In the genomic region with DNA sequence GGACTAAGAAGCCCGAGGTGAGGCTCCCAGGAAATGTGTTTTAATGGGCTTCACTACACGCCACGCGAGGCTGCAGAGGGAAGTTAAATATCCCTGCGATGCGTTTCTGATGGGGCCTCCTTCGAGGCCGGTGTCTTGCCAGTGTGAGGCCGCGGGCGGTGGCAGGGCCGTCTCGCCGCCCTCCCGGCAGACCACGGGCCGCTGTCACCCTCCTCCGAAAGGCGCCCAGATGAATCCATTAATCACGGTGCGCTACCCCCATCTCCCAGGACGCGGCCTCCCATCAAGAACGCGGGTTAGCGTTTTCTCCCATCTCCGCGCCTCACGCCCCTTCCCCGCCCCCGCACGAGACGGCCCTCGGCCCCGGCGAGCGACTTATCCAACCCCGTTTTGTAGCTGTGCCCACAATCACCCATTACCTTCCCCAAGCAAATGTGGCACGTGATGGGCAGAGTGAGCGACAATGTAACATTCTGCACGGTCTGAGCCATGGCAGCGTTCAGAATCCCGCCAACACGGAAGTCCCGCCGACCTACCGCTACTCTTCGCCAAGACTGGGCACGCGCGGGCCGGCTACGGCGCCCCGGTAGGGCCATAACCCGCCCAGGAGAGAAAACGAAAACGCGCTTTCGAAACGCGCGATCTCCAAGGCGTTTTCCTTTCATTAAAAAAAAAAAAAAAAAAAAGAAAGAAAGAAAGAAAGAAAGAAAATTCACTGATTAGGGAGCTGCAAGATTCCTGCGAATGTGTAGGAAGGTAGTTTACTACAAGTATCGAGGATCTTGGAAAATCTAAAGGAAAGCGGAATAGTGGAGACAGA, we compare ENCODE assay signal across 1 cellular context.
TF ChIP-seq lines count a peak whose summit lies in the region.

A gene with protein sequence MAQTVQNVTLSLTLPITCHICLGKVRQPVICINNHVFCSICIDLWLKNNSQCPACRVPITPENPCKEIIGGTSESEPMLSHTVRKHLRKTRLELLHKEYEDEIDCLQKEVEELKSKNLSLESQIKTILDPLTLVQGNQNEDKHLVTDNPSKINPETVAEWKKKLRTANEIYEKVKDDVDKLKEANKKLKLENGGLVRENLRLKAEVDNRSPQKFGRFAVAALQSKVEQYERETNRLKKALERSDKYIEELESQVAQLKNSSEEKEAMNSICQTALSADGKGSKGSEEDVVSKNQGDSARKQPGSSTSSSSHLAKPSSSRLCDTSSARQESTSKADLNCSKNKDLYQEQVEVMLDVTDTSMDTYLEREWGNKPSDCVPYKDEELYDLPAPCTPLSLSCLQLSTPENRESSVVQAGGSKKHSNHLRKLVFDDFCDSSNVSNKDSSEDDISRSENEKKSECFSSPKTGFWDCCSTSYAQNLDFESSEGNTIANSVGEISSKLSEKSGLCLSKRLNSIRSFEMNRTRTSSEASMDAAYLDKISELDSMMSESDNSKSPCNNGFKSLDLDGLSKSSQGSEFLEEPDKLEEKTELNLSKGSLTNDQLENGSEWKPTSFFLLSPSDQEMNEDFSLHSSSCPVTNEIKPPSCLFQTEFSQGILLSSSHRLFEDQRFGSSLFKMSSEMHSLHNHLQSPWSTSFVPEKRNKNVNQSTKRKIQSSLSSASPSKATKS (minus strand): TSS at position 526 of the 820 bp plus-strand sequence. CDS start 35 bp downstream, at position 491.

TF ChIP-seq in HepG2, 621 proteins besides CTCF, POLR2A, EP300 and RAD21 (continued from another document and continues in another):
- TF ChIP-seq, protein P1, sequence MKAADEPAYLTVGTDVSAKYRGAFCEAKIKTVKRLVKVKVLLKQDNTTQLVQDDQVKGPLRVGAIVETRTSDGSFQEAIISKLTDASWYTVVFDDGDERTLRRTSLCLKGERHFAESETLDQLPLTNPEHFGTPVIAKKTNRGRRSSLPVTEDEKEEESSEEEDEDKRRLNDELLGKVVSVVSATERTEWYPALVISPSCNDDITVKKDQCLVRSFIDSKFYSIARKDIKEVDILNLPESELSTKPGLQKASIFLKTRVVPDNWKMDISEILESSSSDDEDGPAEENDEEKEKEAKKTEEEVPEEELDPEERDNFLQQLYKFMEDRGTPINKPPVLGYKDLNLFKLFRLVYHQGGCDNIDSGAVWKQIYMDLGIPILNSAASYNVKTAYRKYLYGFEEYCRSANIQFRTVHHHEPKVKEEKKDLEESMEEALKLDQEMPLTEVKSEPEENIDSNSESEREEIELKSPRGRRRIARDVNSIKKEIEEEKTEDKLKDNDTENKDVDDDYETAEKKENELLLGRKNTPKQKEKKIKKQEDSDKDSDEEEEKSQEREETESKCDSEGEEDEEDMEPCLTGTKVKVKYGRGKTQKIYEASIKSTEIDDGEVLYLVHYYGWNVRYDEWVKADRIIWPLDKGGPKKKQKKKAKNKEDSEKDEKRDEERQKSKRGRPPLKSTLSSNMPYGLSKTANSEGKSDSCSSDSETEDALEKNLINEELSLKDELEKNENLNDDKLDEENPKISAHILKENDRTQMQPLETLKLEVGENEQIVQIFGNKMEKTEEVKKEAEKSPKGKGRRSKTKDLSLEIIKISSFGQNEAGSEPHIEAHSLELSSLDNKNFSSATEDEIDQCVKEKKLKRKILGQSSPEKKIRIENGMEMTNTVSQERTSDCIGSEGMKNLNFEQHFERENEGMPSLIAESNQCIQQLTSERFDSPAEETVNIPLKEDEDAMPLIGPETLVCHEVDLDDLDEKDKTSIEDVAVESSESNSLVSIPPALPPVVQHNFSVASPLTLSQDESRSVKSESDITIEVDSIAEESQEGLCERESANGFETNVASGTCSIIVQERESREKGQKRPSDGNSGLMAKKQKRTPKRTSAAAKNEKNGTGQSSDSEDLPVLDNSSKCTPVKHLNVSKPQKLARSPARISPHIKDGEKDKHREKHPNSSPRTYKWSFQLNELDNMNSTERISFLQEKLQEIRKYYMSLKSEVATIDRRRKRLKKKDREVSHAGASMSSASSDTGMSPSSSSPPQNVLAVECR (CRISPR knock-in tag; IDR thresholded peaks at IDR 0.05; ENCODE audit: borderline replicate concordance) = peak; percentile 89; the same call in 1 of the 2 replicates
- TF ChIP-seq, protein P2, sequence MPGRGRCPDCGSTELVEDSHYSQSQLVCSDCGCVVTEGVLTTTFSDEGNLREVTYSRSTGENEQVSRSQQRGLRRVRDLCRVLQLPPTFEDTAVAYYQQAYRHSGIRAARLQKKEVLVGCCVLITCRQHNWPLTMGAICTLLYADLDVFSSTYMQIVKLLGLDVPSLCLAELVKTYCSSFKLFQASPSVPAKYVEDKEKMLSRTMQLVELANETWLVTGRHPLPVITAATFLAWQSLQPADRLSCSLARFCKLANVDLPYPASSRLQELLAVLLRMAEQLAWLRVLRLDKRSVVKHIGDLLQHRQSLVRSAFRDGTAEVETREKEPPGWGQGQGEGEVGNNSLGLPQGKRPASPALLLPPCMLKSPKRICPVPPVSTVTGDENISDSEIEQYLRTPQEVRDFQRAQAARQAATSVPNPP (CRISPR knock-in tag; IDR thresholded peaks at IDR 0.05) = peak; percentile 35; the same call in 1 of the 2 replicates
- TF ChIP-seq SRSF4 (IDR thresholded peaks at IDR 0.05; ENCODE audit: low read depth, low read length, poor library complexity, severe bottlenecking) = no peak
- no peak for TF ChIP-seq SYNCRIP (IDR thresholded peaks at IDR 0.05; ENCODE audit: insufficient read depth, low read depth, low read length)
- no peak for TF ChIP-seq SIX4 (CRISPR knock-in tag; IDR thresholded peaks at IDR 0.05)
- TF ChIP-seq, protein P3, sequence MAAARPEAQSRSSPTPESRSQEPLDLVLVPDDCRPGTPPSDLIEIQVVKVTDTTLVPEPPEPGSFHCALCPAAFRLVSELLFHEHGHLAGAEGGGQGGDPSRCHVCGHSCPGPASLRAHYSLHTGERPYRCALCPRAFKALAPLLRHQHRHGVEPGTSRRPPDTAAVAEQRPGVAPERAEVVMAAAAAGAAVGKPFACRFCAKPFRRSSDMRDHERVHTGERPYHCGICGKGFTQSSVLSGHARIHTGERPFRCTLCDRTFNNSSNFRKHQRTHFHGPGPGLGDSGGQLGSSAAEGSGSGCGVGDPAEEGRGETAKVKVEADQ (CRISPR knock-in tag; IDR thresholded peaks at IDR 0.05; ENCODE audit: borderline replicate concordance) = peak; percentile 51; the same call in 1 of the 2 replicates
- TF ChIP-seq ZNF34 (CRISPR knock-in tag; IDR thresholded peaks at IDR 0.05; ENCODE audit: borderline replicate concordance) = no peak
- peak; percentile 37; the same call in 1 of the 2 replicates for TF ChIP-seq ZMYM3 (CRISPR knock-in tag; IDR thresholded peaks at IDR 0.05)
- peak; percentile 71; the same call in 1 of the 2 replicates for TF ChIP-seq ZFP36L1 (CRISPR knock-in tag; IDR thresholded peaks at IDR 0.05)
- TF ChIP-seq, protein P4, sequence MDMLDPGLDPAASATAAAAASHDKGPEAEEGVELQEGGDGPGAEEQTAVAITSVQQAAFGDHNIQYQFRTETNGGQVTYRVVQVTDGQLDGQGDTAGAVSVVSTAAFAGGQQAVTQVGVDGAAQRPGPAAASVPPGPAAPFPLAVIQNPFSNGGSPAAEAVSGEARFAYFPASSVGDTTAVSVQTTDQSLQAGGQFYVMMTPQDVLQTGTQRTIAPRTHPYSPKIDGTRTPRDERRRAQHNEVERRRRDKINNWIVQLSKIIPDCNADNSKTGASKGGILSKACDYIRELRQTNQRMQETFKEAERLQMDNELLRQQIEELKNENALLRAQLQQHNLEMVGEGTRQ (IDR thresholded peaks at IDR 0.05; ENCODE audit: low read depth, low read length) = no peak
- TF ChIP-seq, protein P4 (CRISPR knock-in tag; IDR thresholded peaks at IDR 0.05; ENCODE audit: borderline replicate concordance) = 0 out of 2 replicates have a peak, but pooled peaks have one; percentile 46
- TF ChIP-seq ETV6 (CRISPR knock-in tag; conservative IDR thresholded peaks at IDR 0.05) = peak; percentile 63; the same call in 1 of the 2 replicates
- no peak for TF ChIP-seq EHMT2 (IDR thresholded peaks at IDR 0.05; ENCODE audit: borderline replicate concordance, low read depth, low read length)
- TF ChIP-seq FIP1L1 (IDR thresholded peaks at IDR 0.05; ENCODE audit: borderline replicate concordance, insufficient read depth, low read depth, low read length) = no peak
- no peak for TF ChIP-seq SMARCC2 (IDR thresholded peaks at IDR 0.05)
- no peak for TF ChIP-seq SP1 (IDR thresholded peaks at IDR 0.05)
- no peak for TF ChIP-seq SP1 (CRISPR knock-in tag; IDR thresholded peaks at IDR 0.05)
- no peak for TF ChIP-seq GLI4 (CRISPR knock-in tag; IDR thresholded peaks at IDR 0.05; ENCODE audit: borderline replicate concordance)
- TF ChIP-seq, protein P5, sequence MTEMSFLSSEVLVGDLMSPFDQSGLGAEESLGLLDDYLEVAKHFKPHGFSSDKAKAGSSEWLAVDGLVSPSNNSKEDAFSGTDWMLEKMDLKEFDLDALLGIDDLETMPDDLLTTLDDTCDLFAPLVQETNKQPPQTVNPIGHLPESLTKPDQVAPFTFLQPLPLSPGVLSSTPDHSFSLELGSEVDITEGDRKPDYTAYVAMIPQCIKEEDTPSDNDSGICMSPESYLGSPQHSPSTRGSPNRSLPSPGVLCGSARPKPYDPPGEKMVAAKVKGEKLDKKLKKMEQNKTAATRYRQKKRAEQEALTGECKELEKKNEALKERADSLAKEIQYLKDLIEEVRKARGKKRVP (CRISPR knock-in tag; IDR thresholded peaks at IDR 0.05) = peak in 1 of 2 experiments; percentile 45; a peak in 1 of 4 replicates
- TF ChIP-seq BORCS8-MEF2B (CRISPR knock-in tag; IDR thresholded peaks at IDR 0.05) = peak; percentile 87; the same call in 1 of the 2 replicates
- no peak; the same call in 1 of the 2 replicates for TF ChIP-seq ZNF616 (CRISPR knock-in tag; IDR thresholded peaks at IDR 0.05; ENCODE audit: low read depth)
- TF ChIP-seq, protein P6, sequence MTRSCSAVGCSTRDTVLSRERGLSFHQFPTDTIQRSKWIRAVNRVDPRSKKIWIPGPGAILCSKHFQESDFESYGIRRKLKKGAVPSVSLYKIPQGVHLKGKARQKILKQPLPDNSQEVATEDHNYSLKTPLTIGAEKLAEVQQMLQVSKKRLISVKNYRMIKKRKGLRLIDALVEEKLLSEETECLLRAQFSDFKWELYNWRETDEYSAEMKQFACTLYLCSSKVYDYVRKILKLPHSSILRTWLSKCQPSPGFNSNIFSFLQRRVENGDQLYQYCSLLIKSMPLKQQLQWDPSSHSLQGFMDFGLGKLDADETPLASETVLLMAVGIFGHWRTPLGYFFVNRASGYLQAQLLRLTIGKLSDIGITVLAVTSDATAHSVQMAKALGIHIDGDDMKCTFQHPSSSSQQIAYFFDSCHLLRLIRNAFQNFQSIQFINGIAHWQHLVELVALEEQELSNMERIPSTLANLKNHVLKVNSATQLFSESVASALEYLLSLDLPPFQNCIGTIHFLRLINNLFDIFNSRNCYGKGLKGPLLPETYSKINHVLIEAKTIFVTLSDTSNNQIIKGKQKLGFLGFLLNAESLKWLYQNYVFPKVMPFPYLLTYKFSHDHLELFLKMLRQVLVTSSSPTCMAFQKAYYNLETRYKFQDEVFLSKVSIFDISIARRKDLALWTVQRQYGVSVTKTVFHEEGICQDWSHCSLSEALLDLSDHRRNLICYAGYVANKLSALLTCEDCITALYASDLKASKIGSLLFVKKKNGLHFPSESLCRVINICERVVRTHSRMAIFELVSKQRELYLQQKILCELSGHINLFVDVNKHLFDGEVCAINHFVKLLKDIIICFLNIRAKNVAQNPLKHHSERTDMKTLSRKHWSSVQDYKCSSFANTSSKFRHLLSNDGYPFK (CRISPR knock-in tag; IDR thresholded peaks at IDR 0.05; ENCODE audit: borderline replicate concordance) = peak; percentile 64; the same call in 1 of the 2 replicates
- TF ChIP-seq, protein P7, sequence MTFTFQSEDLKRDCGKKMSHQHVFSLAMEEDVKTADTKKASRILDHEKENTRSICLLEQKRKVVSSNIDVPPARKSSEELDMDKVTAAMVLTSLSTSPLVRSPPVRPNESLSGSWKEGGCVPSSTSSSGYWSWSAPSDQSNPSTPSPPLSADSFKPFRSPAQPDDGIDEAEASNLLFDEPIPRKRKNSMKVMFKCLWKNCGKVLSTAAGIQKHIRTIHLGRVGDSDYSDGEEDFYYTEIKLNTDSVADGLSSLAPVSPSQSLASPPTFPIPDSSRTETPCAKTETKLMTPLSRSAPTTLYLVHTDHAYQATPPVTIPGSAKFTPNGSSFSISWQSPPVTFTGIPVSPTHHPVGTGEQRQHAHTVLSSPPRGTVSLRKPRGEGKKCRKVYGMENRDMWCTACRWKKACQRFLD (CRISPR knock-in tag; IDR thresholded peaks at IDR 0.05; ENCODE audit: borderline replicate concordance) = peak; percentile 81; the same call in 1 of the 2 replicates
- peak; percentile 66; the same call in 1 of the 2 replicates for TF ChIP-seq FLYWCH1 (CRISPR knock-in tag; IDR thresholded peaks at IDR 0.05)
- no peak for TF ChIP-seq MIXL1 (CRISPR knock-in tag; IDR thresholded peaks at IDR 0.05)
- peak; percentile 53; the same call in 1 of the 2 replicates for TF ChIP-seq MED1 (CRISPR knock-in tag; IDR thresholded peaks at IDR 0.05)
- TF ChIP-seq JARID2 (CRISPR knock-in tag; IDR thresholded peaks at IDR 0.05; ENCODE audit: insufficient replicate concordance) = peak; percentile 49
- peak; percentile 21; the same call in 1 of the 2 replicates for TF ChIP-seq RXRB (CRISPR knock-in tag; IDR thresholded peaks at IDR 0.05; ENCODE audit: borderline replicate concordance)
- TF ChIP-seq PITX1 (CRISPR knock-in tag; IDR thresholded peaks at IDR 0.05) = peak; percentile 59
- TF ChIP-seq NR2F2 (IDR thresholded peaks at IDR 0.05; ENCODE audit: borderline replicate concordance, low read depth) = no peak
- TF ChIP-seq ZSCAN22 (CRISPR knock-in tag; IDR thresholded peaks at IDR 0.05) = no peak
- TF ChIP-seq ZNF12 (CRISPR knock-in tag; IDR thresholded peaks at IDR 0.05) = peak; percentile 43; the same call in 1 of the 2 replicates
- no peak for TF ChIP-seq ZNF335 (CRISPR knock-in tag; IDR thresholded peaks at IDR 0.05)
- TF ChIP-seq ZNF781 (CRISPR knock-in tag; IDR thresholded peaks at IDR 0.05; ENCODE audit: borderline replicate concordance, not compliant biosample characterization) = peak; percentile 76
- TF ChIP-seq KLF6 (CRISPR knock-in tag; IDR thresholded peaks at IDR 0.05) = no peak
- no peak for TF ChIP-seq ZFP1 (CRISPR knock-in tag; IDR thresholded peaks at IDR 0.05)
